9 cellular contexts compared by ENCODE assay signal in the genomic region with DNA sequence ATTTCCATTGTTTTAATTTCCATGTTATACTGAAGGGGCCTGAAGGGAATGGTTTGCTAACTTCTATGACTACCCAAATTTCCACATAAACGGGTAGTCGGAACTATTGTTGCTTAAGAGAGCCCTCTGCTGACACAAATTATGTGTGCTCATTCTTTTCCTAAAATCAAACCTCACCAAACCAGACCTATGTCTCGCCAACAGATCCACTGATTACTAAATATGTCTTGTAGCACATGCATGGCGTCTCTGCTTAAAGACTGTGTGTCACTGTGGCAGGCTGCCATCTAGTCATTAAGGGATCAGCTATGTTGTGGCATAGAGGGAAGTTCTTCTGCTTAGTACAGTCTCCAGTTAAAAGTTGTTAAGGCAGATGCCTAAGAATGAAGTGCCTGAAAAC. TPM values are rescaled to one million over a fixed set of nuclear protein-coding genes. Genes with fewer than 3 reads are reported as not detected.
DNase-seq lines count a peak whose midpoint lies in the region; ATAC-seq, FAIRE-seq and TF ChIP-seq lines count a peak whose summit lies in the region.
"Had no signal": no experiment of that assay in that cellular context is flagged by ENCODE, and none has a peak within 500 bp of the region (broad histone marks: within the 10 kb centered on the region; RNA-seq: fewer than 3 reads in every experiment).

No MANE protein-coding gene starts in this region.

- H3K36me3 ChIP-seq in HepG2 (replicated peaks in 1 of 2; ENCODE audit: control insufficient read depth in 1 of 2, insufficient read depth in 2 of 2, low read length in 2 of 2): no peaks in the 10 kb centered on the region

- no peak overlapping the region for H3K4me2 ChIP-seq in HepG2 (ENCODE audit: low read depth, low read length)
- H3K4me2 ChIP-seq: KMS-11 had no signal

- no peaks in the 10 kb centered on the region for H3K9me3 ChIP-seq in HepG2 (ENCODE audit: low read length)

- H3K27ac Mint-ChIP-seq in MCF 10A (ENCODE audit: low read depth, unreplicated experiment): no peak overlapping the region
- H3K27ac Mint-ChIP-seq in stimulated activated memory B cell treated with anti-CD40 and anti-IgM and Interleukin-4, amounts not matched to agents 10 μg/mL and 1 μg/mL and 100 μg/mL, for 72 hours: no peak overlapping the region

- H4K20me1 ChIP-seq in HepG2 (ENCODE audit: insufficient read depth, low read length): no peaks in the 10 kb centered on the region

- BruUV-seq in MCF 10A (replicated peaks; lab: Mats Ljungman, UMichigan) (no TSS peak), HepG2 (replicated peaks; lab: Mats Ljungman, UMichigan) (no TSS peak)

- TF ChIP-seq EP300 in HepG2 (IDR thresholded peaks at IDR 0.05; ENCODE audit: low read depth in 2 of 2, low read length in 2 of 2) (no peak), HepG2 (CRISPR knock-in tag; IDR thresholded peaks at IDR 0.05; ENCODE audit: borderline replicate concordance) (no peak)

- TF ChIP-seq RAD21 in HepG2 (CRISPR knock-in tag; IDR thresholded peaks at IDR 0.05): no peak

- peaks cover 13% of the 10 kb centered on the region for H3K4me1 Mint-ChIP-seq in MCF 10A (ENCODE audit: insufficient read depth, unreplicated experiment)
- H3K4me1 Mint-ChIP-seq in stimulated activated memory B cell treated with anti-CD40 and anti-IgM and Interleukin-4, amounts not matched to agents 10 μg/mL and 1 μg/mL and 100 μg/mL, for 72 hours: peaks cover 7% of the 10 kb centered on the region

- H3K36me3 Mint-ChIP-seq in MCF 10A (ENCODE audit: insufficient read depth, unreplicated experiment): no peaks in the 10 kb centered on the region
- no peaks in the 10 kb centered on the region for H3K36me3 Mint-ChIP-seq in stimulated activated memory B cell treated with anti-CD40 and anti-IgM and Interleukin-4, amounts not matched to agents 10 μg/mL and 1 μg/mL and 100 μg/mL, for 72 hours

- no peaks in the 10 kb centered on the region for H3K27me3 ChIP-seq in HepG2 (ENCODE audit: control insufficient read depth in 1 of 2, insufficient read depth in 2 of 2, low read length in 2 of 2)

- no peaks in the 10 kb centered on the region for H3K79me2 ChIP-seq in HepG2 (ENCODE audit: insufficient read depth, low read length)

- FAIRE-seq in G401.6 (lab: Jason Lieb, UNC): peak; percentile 33
- FAIRE-seq in HepG2 (lab: Jason Lieb, UNC): no peak

- H3K4me1 ChIP-seq in HepG2 (ENCODE audit: insufficient read depth, low read length): no peaks in the 10 kb centered on the region

- H3K9me3 Mint-ChIP-seq in MCF 10A (ENCODE audit: unreplicated experiment): no peaks in the 10 kb centered on the region
- no peaks in the 10 kb centered on the region for H3K9me3 Mint-ChIP-seq in stimulated activated memory B cell treated with anti-CD40 and anti-IgM and Interleukin-4, amounts not matched to agents 10 μg/mL and 1 μg/mL and 100 μg/mL, for 72 hours

- in situ Hi-C loops in HepG2 (cut with HindIII; ENCODE audit: extremely low pct_ligation_motif_present, low pct_unique_long_range_greater_than_20kb): loop anchor here (10.0 kb wide), 1 partner anchor 123 kb away; no protein-coding TSS in a partner anchor

- H2AFZ ChIP-seq in HepG2 (ENCODE audit: low read length): no peak overlapping the region

- TF ChIP-seq POLR2A in NB4 (IDR thresholded peaks at IDR 0.05; ENCODE audit: extremely low read depth, insufficient read length) (no peak), HepG2 (IDR thresholded peaks at IDR 0.05; ENCODE audit: insufficient read depth in 1 of 2, low read depth in 2 of 2, low read length in 2 of 2) (no peak)

- no peak overlapping the region for H3K27ac ChIP-seq in HepG2 (ENCODE audit: extremely low read length, insufficient read depth, low read length)
- H3K27ac ChIP-seq: KMS-11 had no signal

- POLR2A ChIA-PET in MCF 10A (lab: Yijun Ruan, JAX) (interaction anchor here (0.6 to 1.7 kb wide), 9 partner anchors 10 to 125 kb away, joined by 3 to 8 read pairs (median 4); no protein-coding TSS in a partner anchor), HepG2 (lab: Yijun Ruan, JAX) (no interaction called here)

- H3K27me3 Mint-ChIP-seq in MCF 10A (ENCODE audit: insufficient read depth, unreplicated experiment): peaks cover 11% of the 10 kb centered on the region
- H3K27me3 Mint-ChIP-seq in stimulated activated memory B cell treated with anti-CD40 and anti-IgM and Interleukin-4, amounts not matched to agents 10 μg/mL and 1 μg/mL and 100 μg/mL, for 72 hours: no peaks in the 10 kb centered on the region

- 82% methylated on average over 4 of the region's 4 CpGs for WGBS in HepG2 (ENCODE audit: low lambda C conversion rate)

- CTCF ChIA-PET in MCF 10A (lab: Yijun Ruan, JAX): interaction anchor here (0.7 to 9.4 kb wide), 39 partner anchors 11 to 666 kb away, joined by 3 to 353 read pairs (median 5); partner anchors contain the start of genes ASB9, BMX and PIR
- CTCF ChIA-PET in HepG2 (lab: Yijun Ruan, JAX; ENCODE audit: low intra/inter-chr PET ratio, low total read pairs): interaction anchor here (1.1 kb wide), 1 partner anchor 119 kb away, joined by 4 read pairs; no protein-coding TSS in a partner anchor

- DNase-seq in NB4 (ENCODE audit: low read depth) (peak; percentile 46), MCF 10A (ENCODE audit: unreplicated experiment) (peak; percentile 67), HepG2 (ENCODE audit: low spot score) (no peak), activated gamma-delta T cell (lab: John Stamatoyannopoulos, UW) (no peak)
- no peak for DNase-seq in activated naive CD4-positive, alpha-beta T cell treated with anti-CD3 and anti-CD28 coated beads, Interleukin-2, amount 50 U/mL, for 16 hours

- no peak overlapping the region for H3K9ac ChIP-seq in HepG2 (ENCODE audit: insufficient read depth, low read depth, low read length)
- H3K9ac ChIP-seq: KMS-11 had no signal

- H3K4me3 ChIP-seq in NB4 (ENCODE audit: low read depth, low read length) (no peak overlapping the region), HepG2 (replicated peaks in 1 of 3; ENCODE audit: insufficient read depth in 1 of 3, low read depth in 2 of 3, low read length in 3 of 3) (no peak overlapping the region)

- TF ChIP-seq CTCF in NB4 (IDR thresholded peaks at IDR 0.05; ENCODE audit: low read depth, low read length): peak; percentile 22
- TF ChIP-seq CTCF in MCF 10A (IDR thresholded peaks at IDR 0.05; ENCODE audit: unreplicated experiment): peak; percentile 52
- peak; percentile 41 for TF ChIP-seq CTCF in HepG2 (CRISPR knock-in tag; IDR thresholded peaks at IDR 0.05)

- ATAC-seq in HepG2: no peak
- ATAC-seq in stimulated activated memory B cell treated with anti-CD40 and anti-IgM and Interleukin-4, amounts not matched to agents 10 μg/mL and 1 μg/mL and 100 μg/mL, for 72 hours: no peak
- no peak for ATAC-seq in GM21723 (IDR thresholded peaks at IDR 0.05; ENCODE audit: unreplicated experiment)

- intact Hi-C loops in MCF 10A (cut with micrococcal nuclease) (loop anchor here (1.0 kb wide), 2 partner anchors 119 to 168 kb away; no protein-coding TSS in a partner anchor), HepG2 (cut with micrococcal nuclease; ENCODE audit: unreplicated experiment) (loop anchor here (1.0 to 5.0 kb wide), 2 partner anchors 119 to 184 kb away; no protein-coding TSS in a partner anchor)

- H3K4me3 Mint-ChIP-seq in MCF 10A (ENCODE audit: unreplicated experiment): no peak overlapping the region
- no peak overlapping the region for H3K4me3 Mint-ChIP-seq in stimulated activated memory B cell treated with anti-CD40 and anti-IgM and Interleukin-4, amounts not matched to agents 10 μg/mL and 1 μg/mL and 100 μg/mL, for 72 hours

RNA-seq across cellular contexts. Expression of gene PIR, which starts 25.1 kb away (rescaled TPM):
- 8.2 and 10.3 TPM in 2 replicates for total RNA-seq in MCF 10A (2022)
- total RNA-seq in HepG2 (2016; rRNA removed; fragmentation: Illumina TruSeq; extraction: Trizol): 38.0 and 53.3 TPM in 2 replicates
- total RNA-seq in HepG2 (2016; cell fraction: cytosol; rRNA removed; fragmentation: Illumina TruSeq; extraction: Trizol; ENCODE audit: low read depth): 14.2 and 15.4 TPM in 2 replicates
- total RNA-seq in HepG2 (2016; cell fraction: insoluble cytoplasmic fraction; rRNA removed; fragmentation: Illumina TruSeq; extraction: Trizol): 38.2 and 51.8 TPM in 2 replicates
- total RNA-seq in HepG2 (2016; cell fraction: membrane; rRNA removed; fragmentation: Illumina TruSeq; extraction: Trizol): 14.3 and 19.0 TPM in 2 replicates
- total RNA-seq in HepG2 (2016; cell fraction: nucleus; rRNA removed; fragmentation: Illumina TruSeq; extraction: Trizol): 16.5 and 17.3 TPM in 2 replicates
- polyA plus RNA-seq in HepG2 (2011; rRNA removed): 7.7 and 12.2 TPM in 2 replicates
- polyA plus RNA-seq in HepG2 (2011; cell fraction: cytosol; rRNA removed): 8.5 and 9.1 TPM in 2 replicates
- polyA plus RNA-seq in HepG2 (2011; cell fraction: nucleus; rRNA removed): 2.2 and 3.0 TPM in 2 replicates
- 15.9 and 17.9 TPM in 2 replicates for polyA plus RNA-seq in HepG2 (2012)
- polyA plus RNA-seq in HepG2 (2016; cell fraction: cytosol; fragmentation: Illumina TruSeq; extraction: Trizol; ENCODE audit: low read depth): 12.3 and 13.7 TPM in 2 replicates
- polyA plus RNA-seq in HepG2 (2016; cell fraction: insoluble cytoplasmic fraction; fragmentation: Illumina TruSeq; extraction: Trizol; ENCODE audit: low read depth): 47.9 and 50.6 TPM in 2 replicates
- 14.0 and 14.3 TPM in 2 replicates for polyA plus RNA-seq in HepG2 (2016; cell fraction: membrane; fragmentation: Illumina TruSeq; extraction: Trizol; ENCODE audit: low read depth)
- 18.1 and 26.3 TPM in 2 replicates for polyA plus RNA-seq in HepG2 (2016; cell fraction: nucleus; fragmentation: Illumina TruSeq; extraction: Trizol; ENCODE audit: insufficient read depth, low read depth)
- polyA minus RNA-seq in HepG2 (2011; rRNA and poly(A)+ RNA removed; ENCODE audit: low replicate concordance): 3.3 and 25.0 TPM in 2 replicates
- 3.9 and 4.1 TPM in 2 replicates for polyA minus RNA-seq in HepG2 (2011; cell fraction: cytosol; rRNA and poly(A)+ RNA removed)
- polyA minus RNA-seq in HepG2 (2011; cell fraction: nucleus; rRNA and poly(A)+ RNA removed): 5.3 and 6.8 TPM in 2 replicates

RNA-seq across cellular contexts. Expression of gene BMX, which starts 32.6 kb away (rescaled TPM):
- total RNA-seq in MCF 10A (2022) (not detected in 2 replicates), HepG2 (2016; rRNA removed; fragmentation: Illumina TruSeq; extraction: Trizol) (not detected in 2 replicates)
- total RNA-seq in HepG2 (2016; cell fraction: cytosol; rRNA removed; fragmentation: Illumina TruSeq; extraction: Trizol; ENCODE audit: low read depth): not detected in 2 replicates
- not detected in 2 replicates for total RNA-seq in HepG2 (2016; cell fraction: insoluble cytoplasmic fraction; rRNA removed; fragmentation: Illumina TruSeq; extraction: Trizol)
- not detected in 2 replicates for total RNA-seq in HepG2 (2016; cell fraction: membrane; rRNA removed; fragmentation: Illumina TruSeq; extraction: Trizol)
- not detected in 2 replicates for total RNA-seq in HepG2 (2016; cell fraction: nucleus; rRNA removed; fragmentation: Illumina TruSeq; extraction: Trizol)
- polyA plus RNA-seq in HepG2 (2011; rRNA removed): not detected in 2 replicates
- not detected in 2 replicates for polyA plus RNA-seq in HepG2 (2011; cell fraction: cytosol; rRNA removed)
- polyA plus RNA-seq in HepG2 (2011; cell fraction: nucleus; rRNA removed): not detected in 2 replicates
- not detected in 2 replicates for polyA plus RNA-seq in HepG2 (2012)
- polyA plus RNA-seq in HepG2 (2016; cell fraction: cytosol; fragmentation: Illumina TruSeq; extraction: Trizol; ENCODE audit: low read depth): not detected in 2 replicates
- not detected in 2 replicates for polyA plus RNA-seq in HepG2 (2016; cell fraction: insoluble cytoplasmic fraction; fragmentation: Illumina TruSeq; extraction: Trizol; ENCODE audit: low read depth)
- not detected in 2 replicates for polyA plus RNA-seq in HepG2 (2016; cell fraction: membrane; fragmentation: Illumina TruSeq; extraction: Trizol; ENCODE audit: low read depth)
- not detected in 2 replicates for polyA plus RNA-seq in HepG2 (2016; cell fraction: nucleus; fragmentation: Illumina TruSeq; extraction: Trizol; ENCODE audit: insufficient read depth, low read depth)
- polyA minus RNA-seq in HepG2 (2011; rRNA and poly(A)+ RNA removed; ENCODE audit: low replicate concordance): not detected in 2 replicates
- not detected in 2 replicates for polyA minus RNA-seq in HepG2 (2011; cell fraction: cytosol; rRNA and poly(A)+ RNA removed)
- not detected in 2 replicates for polyA minus RNA-seq in HepG2 (2011; cell fraction: nucleus; rRNA and poly(A)+ RNA removed)

Comparison
In these comparisons a context has a peak if more than half of its experiments do, and no peak if none do; other contexts are left out.
1. DNase-seq: peak in NB4 (single experiment) and MCF 10A (single experiment); none in HepG2 (single experiment), activated gamma-delta T cell (single experiment) and activated naive CD4-positive, alpha-beta T cell treated with anti-CD3 and anti-CD28 coated beads, Interleukin-2, amount 50 U/mL, for 16 hours (single experiment).
2. Peak in every context shown above with its lines, with median percentiles within 50 percentile points of each other: CTCF ChIP-seq.